2 cellular contexts compared by ENCODE assay signal in the genomic region with DNA sequence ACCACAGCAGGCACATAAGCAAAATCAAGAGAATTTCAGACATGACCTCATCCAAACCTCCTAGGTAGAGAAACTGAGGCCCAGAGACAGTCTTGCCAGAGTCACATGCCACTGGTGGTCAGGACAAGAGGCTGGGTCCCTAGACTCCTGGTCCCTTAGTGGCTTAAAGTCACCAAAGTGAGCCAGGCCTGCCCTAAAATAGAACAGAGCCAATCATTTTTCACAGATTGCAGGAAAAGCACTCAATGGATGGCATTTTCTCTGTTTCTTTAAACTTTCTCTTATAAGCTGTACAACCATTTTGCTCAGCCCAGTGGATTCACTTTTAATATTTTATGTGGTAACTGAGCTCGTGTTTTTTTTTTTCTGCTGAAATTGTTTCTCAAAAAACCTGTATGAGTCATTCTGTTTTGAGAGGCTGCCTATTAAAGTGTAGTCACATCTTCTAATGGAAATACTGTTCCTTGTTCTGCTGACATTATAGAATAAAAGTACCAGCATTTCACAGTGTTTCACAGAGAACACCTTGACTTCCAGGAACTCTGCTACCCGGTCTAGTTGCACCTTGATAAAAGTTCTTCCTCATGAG.
TF ChIP-seq lines count a peak whose summit lies in the region.

No MANE protein-coding gene starts in this region.

TF ChIP-seq in K562, 482 proteins besides CTCF, POLR2A, EP300 and RAD21:
- TF ChIP-seq ZC3H8 (IDR thresholded peaks at IDR 0.05): no peak
- TF ChIP-seq, protein P1, sequence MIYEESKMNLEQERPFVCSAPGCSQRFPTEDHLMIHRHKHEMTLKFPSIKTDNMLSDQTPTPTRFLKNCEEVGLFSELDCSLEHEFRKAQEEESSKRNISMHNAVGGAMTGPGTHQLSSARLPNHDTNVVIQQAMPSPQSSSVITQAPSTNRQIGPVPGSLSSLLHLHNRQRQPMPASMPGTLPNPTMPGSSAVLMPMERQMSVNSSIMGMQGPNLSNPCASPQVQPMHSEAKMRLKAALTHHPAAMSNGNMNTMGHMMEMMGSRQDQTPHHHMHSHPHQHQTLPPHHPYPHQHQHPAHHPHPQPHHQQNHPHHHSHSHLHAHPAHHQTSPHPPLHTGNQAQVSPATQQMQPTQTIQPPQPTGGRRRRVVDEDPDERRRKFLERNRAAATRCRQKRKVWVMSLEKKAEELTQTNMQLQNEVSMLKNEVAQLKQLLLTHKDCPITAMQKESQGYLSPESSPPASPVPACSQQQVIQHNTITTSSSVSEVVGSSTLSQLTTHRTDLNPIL (CRISPR knock-in tag; IDR thresholded peaks at IDR 0.05): no peak
- TF ChIP-seq HMGXB4 (CRISPR knock-in tag; IDR thresholded peaks at IDR 0.05): no peak
- no peak for TF ChIP-seq HDAC2 (IDR thresholded peaks at IDR 0.05)
- no peak for TF ChIP-seq GTF2B (IDR thresholded peaks at IDR 0.05; ENCODE audit: extremely low read depth, insufficient read length)
- TF ChIP-seq POLR3G (IDR thresholded peaks at IDR 0.05; ENCODE audit: extremely low read depth, insufficient read length, insufficient replicate concordance): no peak
- TF ChIP-seq, protein P2, sequence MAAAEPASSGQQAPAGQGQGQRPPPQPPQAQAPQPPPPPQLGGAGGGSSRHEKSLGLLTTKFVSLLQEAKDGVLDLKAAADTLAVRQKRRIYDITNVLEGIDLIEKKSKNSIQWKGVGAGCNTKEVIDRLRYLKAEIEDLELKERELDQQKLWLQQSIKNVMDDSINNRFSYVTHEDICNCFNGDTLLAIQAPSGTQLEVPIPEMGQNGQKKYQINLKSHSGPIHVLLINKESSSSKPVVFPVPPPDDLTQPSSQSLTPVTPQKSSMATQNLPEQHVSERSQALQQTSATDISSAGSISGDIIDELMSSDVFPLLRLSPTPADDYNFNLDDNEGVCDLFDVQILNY (CRISPR knock-in tag; IDR thresholded peaks at IDR 0.05): no peak
- no peak for TF ChIP-seq CHAMP1 (IDR thresholded peaks at IDR 0.05)
- TF ChIP-seq SREBF1 (IDR thresholded peaks at IDR 0.05; ENCODE audit: borderline replicate concordance, low read depth, low read length): no peak
- no peak for TF ChIP-seq TEAD2 (tag; IDR thresholded peaks at IDR 0.05)
- TF ChIP-seq L3MBTL2 (IDR thresholded peaks at IDR 0.05): no peak
TF ChIP-seq in K562: peak in this region for 0.

TF ChIP-seq in HepG2, 621 proteins besides CTCF, POLR2A, EP300 and RAD21:
- TF ChIP-seq ZBTB44 (CRISPR knock-in tag; IDR thresholded peaks at IDR 0.05) (no peak), CREM (IDR thresholded peaks at IDR 0.05) (no peak), CREM (CRISPR knock-in tag; IDR thresholded peaks at IDR 0.05) (no peak), MIER2 (CRISPR knock-in tag; IDR thresholded peaks at IDR 0.05) (no peak), ZFP90 (CRISPR knock-in tag; IDR thresholded peaks at IDR 0.05; ENCODE audit: borderline replicate concordance) (no peak), ZNF432 (CRISPR knock-in tag; IDR thresholded peaks at IDR 0.05; ENCODE audit: borderline replicate concordance) (no peak), KDM5B (CRISPR knock-in tag; IDR thresholded peaks at IDR 0.05; ENCODE audit: borderline replicate concordance) (no peak), MBD4 (IDR thresholded peaks at IDR 0.05; ENCODE audit: borderline replicate concordance, low read length) (no peak)
- TF ChIP-seq, protein P3, sequence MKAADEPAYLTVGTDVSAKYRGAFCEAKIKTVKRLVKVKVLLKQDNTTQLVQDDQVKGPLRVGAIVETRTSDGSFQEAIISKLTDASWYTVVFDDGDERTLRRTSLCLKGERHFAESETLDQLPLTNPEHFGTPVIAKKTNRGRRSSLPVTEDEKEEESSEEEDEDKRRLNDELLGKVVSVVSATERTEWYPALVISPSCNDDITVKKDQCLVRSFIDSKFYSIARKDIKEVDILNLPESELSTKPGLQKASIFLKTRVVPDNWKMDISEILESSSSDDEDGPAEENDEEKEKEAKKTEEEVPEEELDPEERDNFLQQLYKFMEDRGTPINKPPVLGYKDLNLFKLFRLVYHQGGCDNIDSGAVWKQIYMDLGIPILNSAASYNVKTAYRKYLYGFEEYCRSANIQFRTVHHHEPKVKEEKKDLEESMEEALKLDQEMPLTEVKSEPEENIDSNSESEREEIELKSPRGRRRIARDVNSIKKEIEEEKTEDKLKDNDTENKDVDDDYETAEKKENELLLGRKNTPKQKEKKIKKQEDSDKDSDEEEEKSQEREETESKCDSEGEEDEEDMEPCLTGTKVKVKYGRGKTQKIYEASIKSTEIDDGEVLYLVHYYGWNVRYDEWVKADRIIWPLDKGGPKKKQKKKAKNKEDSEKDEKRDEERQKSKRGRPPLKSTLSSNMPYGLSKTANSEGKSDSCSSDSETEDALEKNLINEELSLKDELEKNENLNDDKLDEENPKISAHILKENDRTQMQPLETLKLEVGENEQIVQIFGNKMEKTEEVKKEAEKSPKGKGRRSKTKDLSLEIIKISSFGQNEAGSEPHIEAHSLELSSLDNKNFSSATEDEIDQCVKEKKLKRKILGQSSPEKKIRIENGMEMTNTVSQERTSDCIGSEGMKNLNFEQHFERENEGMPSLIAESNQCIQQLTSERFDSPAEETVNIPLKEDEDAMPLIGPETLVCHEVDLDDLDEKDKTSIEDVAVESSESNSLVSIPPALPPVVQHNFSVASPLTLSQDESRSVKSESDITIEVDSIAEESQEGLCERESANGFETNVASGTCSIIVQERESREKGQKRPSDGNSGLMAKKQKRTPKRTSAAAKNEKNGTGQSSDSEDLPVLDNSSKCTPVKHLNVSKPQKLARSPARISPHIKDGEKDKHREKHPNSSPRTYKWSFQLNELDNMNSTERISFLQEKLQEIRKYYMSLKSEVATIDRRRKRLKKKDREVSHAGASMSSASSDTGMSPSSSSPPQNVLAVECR (CRISPR knock-in tag; IDR thresholded peaks at IDR 0.05; ENCODE audit: borderline replicate concordance): no peak
- TF ChIP-seq, protein P4, sequence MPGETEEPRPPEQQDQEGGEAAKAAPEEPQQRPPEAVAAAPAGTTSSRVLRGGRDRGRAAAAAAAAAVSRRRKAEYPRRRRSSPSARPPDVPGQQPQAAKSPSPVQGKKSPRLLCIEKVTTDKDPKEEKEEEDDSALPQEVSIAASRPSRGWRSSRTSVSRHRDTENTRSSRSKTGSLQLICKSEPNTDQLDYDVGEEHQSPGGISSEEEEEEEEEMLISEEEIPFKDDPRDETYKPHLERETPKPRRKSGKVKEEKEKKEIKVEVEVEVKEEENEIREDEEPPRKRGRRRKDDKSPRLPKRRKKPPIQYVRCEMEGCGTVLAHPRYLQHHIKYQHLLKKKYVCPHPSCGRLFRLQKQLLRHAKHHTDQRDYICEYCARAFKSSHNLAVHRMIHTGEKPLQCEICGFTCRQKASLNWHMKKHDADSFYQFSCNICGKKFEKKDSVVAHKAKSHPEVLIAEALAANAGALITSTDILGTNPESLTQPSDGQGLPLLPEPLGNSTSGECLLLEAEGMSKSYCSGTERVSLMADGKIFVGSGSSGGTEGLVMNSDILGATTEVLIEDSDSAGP (CRISPR knock-in tag; IDR thresholded peaks at IDR 0.05; ENCODE audit: borderline replicate concordance): no peak
TF ChIP-seq in HepG2: peak in this region for 0.
